In genomic region chr4:152016325-152016665, GRCh38 we compare ENCODE assay signal across 25 cellular contexts.
"Had no signal": no experiment of that assay in that cellular context is flagged by ENCODE, and none has a peak within 500 bp of the region (broad histone marks: within the 10 kb centered on the region; RNA-seq: fewer than 3 reads in every experiment).

No MANE protein-coding gene starts in this region.

- H3K36me3 Mint-ChIP-seq: immature natural killer cell; mesothelial cell of epicardium; naive B cell; natural killer cell treated with Interleukin-12 subunit alpha and Interleukin-12 subunit beta and Interleukin-15 and Interleukin-18, amount 100 ng/mL, for 72 hours; neural progenitor cell; stimulated activated naive B cell treated with anti-CD40 and anti-IgM and Interleukin-4, amounts not matched to agents 10 μg/mL and 1 μg/mL and 100 μg/mL, for 72 hours had no signal

- H3K9me3 Mint-ChIP-seq: dendritic cell treated with granulocyte-macrophage colony-stimulating factor and Interleukin-4, amounts not matched to agents 40 ng/mL and 50 ng/mL, for 4 days; immature natural killer cell; natural killer cell treated with Interleukin-12 subunit alpha and Interleukin-12 subunit beta and Interleukin-15 and Interleukin-18, amount 100 ng/mL, for 72 hours had no signal

- H3K27me3 Mint-ChIP-seq: stimulated activated naive CD8-positive, alpha-beta T cell treated with anti-CD3 and anti-CD28 coated beads, Interleukin-15, amount 100 ng/mL, for 72 hours had no signal

- ATAC-seq: foreskin keratinocyte; gastroesophageal sphincter; heart right ventricle; left lobe of liver; mucosa of descending colon; natural killer cell treated with Interleukin-12 subunit alpha and Interleukin-12 subunit beta and Interleukin-15 and Interleukin-18, amount 100 ng/mL, for 72 hours; right lobe of liver; stimulated activated naive B cell treated with anti-CD40 and anti-IgM and Interleukin-4, amounts not matched to agents 10 μg/mL and 1 μg/mL and 100 μg/mL, for 72 hours; stimulated activated naive CD8-positive, alpha-beta T cell treated with anti-CD3 and anti-CD28 coated beads, Interleukin-15, amount 100 ng/mL, for 72 hours had no signal

- H3K4me3 Mint-ChIP-seq: dendritic cell treated with granulocyte-macrophage colony-stimulating factor and Interleukin-4, amounts not matched to agents 40 ng/mL and 50 ng/mL, for 4 days; immature natural killer cell; mesothelial cell of epicardium; natural killer cell treated with Interleukin-12 subunit alpha and Interleukin-12 subunit beta and Interleukin-15 and Interleukin-18, amount 100 ng/mL, for 72 hours; neural progenitor cell; stimulated activated naive B cell treated with anti-CD40 and anti-IgM and Interleukin-4, amounts not matched to agents 10 μg/mL and 1 μg/mL and 100 μg/mL, for 72 hours; stimulated activated naive CD8-positive, alpha-beta T cell treated with anti-CD3 and anti-CD28 coated beads, Interleukin-15, amount 100 ng/mL, for 72 hours had no signal

- FAIRE-seq: endothelial cell of umbilical vein, keratinocyte, small intestine had no signal

- H3K27ac Mint-ChIP-seq: dendritic cell treated with granulocyte-macrophage colony-stimulating factor and Interleukin-4, amounts not matched to agents 40 ng/mL and 50 ng/mL, for 4 days; immature natural killer cell; neural progenitor cell; stimulated activated naive B cell treated with anti-CD40 and anti-IgM and Interleukin-4, amounts not matched to agents 10 μg/mL and 1 μg/mL and 100 μg/mL, for 72 hours had no signal

- DNase-seq: cerebellar nuclear complex; colonic mucosa; effector memory CD4-positive, alpha-beta T cell; foreskin keratinocyte; heart right ventricle; immature natural killer cell; mesenchymal stem cell; mucosa of descending colon; naive B cell; ovary; right lobe of liver; small intestine; stimulated activated CD4-positive, alpha-beta T cell treated with anti-CD3 and anti-CD28 coated beads, Interleukin-15, amount 100 ng/mL, for 24 hours; stimulated activated CD4-positive, alpha-beta T cell treated with anti-CD3 and anti-CD28 coated beads, Interleukin-2, amount 100 ng/mL, for 48 hours; stimulated activated naive B cell treated with anti-CD40 and anti-IgM and Interleukin-4, amounts not matched to agents 10 μg/mL and 1 μg/mL and 100 μg/mL, for 72 hours; stimulated activated naive CD8-positive, alpha-beta T cell treated with anti-CD3 and anti-CD28 coated beads, Interleukin-15, amount 100 ng/mL, for 72 hours; thyroid gland had no signal
